Comparison of ENCODE assay signal across 24 cellular contexts in genomic region chr6:28766426-28766825, GRCh38.
"Had no signal": no experiment of that assay in that cellular context is flagged by ENCODE, and none has a peak within 500 bp of the region (broad histone marks: within the 10 kb centered on the region; RNA-seq: fewer than 3 reads in every experiment).

No MANE protein-coding gene starts in this region.

- DNase-seq: activated CD4-positive, alpha-beta T cell treated with anti-CD3 and anti-CD28 coated beads, Interleukin-2, amount 10 ng/mL, durations not matched to agents 7 days and 5 days; activated CD4-positive, CD25-positive, alpha-beta regulatory T cell treated with anti-CD3 and anti-CD28 coated beads, Interleukin-2, amount 50 U/mL, for 72 hours; activated CD8-positive, alpha-beta T cell treated with anti-CD3 and anti-CD28 coated beads, Interleukin-2, amount 10 ng/mL, durations not matched to agents 7 days and 5 days; activated T-cell treated with anti-CD3 and anti-CD28 coated beads, Interleukin-2, amount 50 U/mL, for 1 hour; colonic mucosa; dorsolateral prefrontal cortex; effector memory CD8-positive, alpha-beta T cell; esophagus squamous epithelium; head of caudate nucleus; kidney; lower lobe of right lung; naive thymus-derived CD4-positive, alpha-beta T cell; posterior cingulate gyrus; right lobe of liver; small intestine; stimulated activated CD4-positive, alpha-beta T cell treated with anti-CD3 and anti-CD28 coated beads, Interleukin-15, amount 100 ng/mL, for 24 hours; stimulated activated naive B cell treated with anti-CD40 and anti-IgM and Interleukin-4, amounts not matched to agents 10 μg/mL and 1 μg/mL and 100 μg/mL, for 72 hours; trophoblast cell; uterus had no signal

- H3K4me3 Mint-ChIP-seq: activated CD4-positive, alpha-beta T cell treated with anti-CD3 and anti-CD28 coated beads, Interleukin-2, amount 10 ng/mL, durations not matched to agents 7 days and 5 days; activated CD8-positive, alpha-beta T cell treated with anti-CD3 and anti-CD28 coated beads, Interleukin-2, amount 10 ng/mL, durations not matched to agents 7 days and 5 days; activated T-helper 17 cell treated with anti-CD3 and anti-CD28 coated beads, Interleukin-2, amount 50 U/mL, for 72 hours; effector memory CD8-positive, alpha-beta T cell; neural progenitor cell; stimulated activated naive B cell treated with anti-CD40 and anti-IgM and Interleukin-4, amounts not matched to agents 10 μg/mL and 1 μg/mL and 100 μg/mL, for 72 hours had no signal

- H3K9ac ChIP-seq: neural progenitor cell had no signal

- H3K27ac ChIP-seq: colonic mucosa, dorsolateral prefrontal cortex, esophagus squamous epithelium, gastroesophageal sphincter, lower lobe of right lung, neural progenitor cell, right lobe of liver, uterus had no signal

- H3K27ac Mint-ChIP-seq: activated CD4-positive, alpha-beta T cell treated with anti-CD3 and anti-CD28 coated beads, Interleukin-2, amount 10 ng/mL, durations not matched to agents 7 days and 5 days; activated CD8-positive, alpha-beta T cell treated with anti-CD3 and anti-CD28 coated beads, Interleukin-2, amount 10 ng/mL, durations not matched to agents 7 days and 5 days; activated naive CD4-positive, alpha-beta T cell treated with anti-CD3 and anti-CD28 coated beads, Interleukin-2, amount 50 U/mL, for 72 hours; activated T-helper 17 cell treated with anti-CD3 and anti-CD28 coated beads, Interleukin-2, amount 50 U/mL, for 72 hours; effector memory CD8-positive, alpha-beta T cell; neural progenitor cell had no signal

- H3K4me1 Mint-ChIP-seq: activated CD4-positive, alpha-beta T cell treated with anti-CD3 and anti-CD28 coated beads, Interleukin-2, amount 10 ng/mL, durations not matched to agents 7 days and 5 days; activated T-helper 17 cell treated with anti-CD3 and anti-CD28 coated beads, Interleukin-2, amount 50 U/mL, for 72 hours; naive thymus-derived CD4-positive, alpha-beta T cell; stimulated activated naive B cell treated with anti-CD40 and anti-IgM and Interleukin-4, amounts not matched to agents 10 μg/mL and 1 μg/mL and 100 μg/mL, for 72 hours had no signal

- H3K36me3 ChIP-seq: colonic mucosa, esophagus squamous epithelium, gastroesophageal sphincter, lower lobe of right lung, neural progenitor cell, right lobe of liver, uterus had no signal

- H3K4me1 ChIP-seq: colonic mucosa, gastroesophageal sphincter, lower lobe of right lung, right lobe of liver, uterus had no signal

- H3K9me3 ChIP-seq: colonic mucosa, right lobe of liver, uterus had no signal

- ATAC-seq: activated CD8-positive, alpha-beta T cell treated with anti-CD3 and anti-CD28 coated beads, Interleukin-2, amount 10 ng/mL, durations not matched to agents 7 days and 5 days; activated naive CD4-positive, alpha-beta T cell treated with anti-CD3 and anti-CD28 coated beads, Interleukin-2, amount 50 U/mL, for 72 hours; activated T-helper 17 cell treated with anti-CD3 and anti-CD28 coated beads, Interleukin-2, amount 50 U/mL, for 72 hours; effector memory CD8-positive, alpha-beta T cell; gastroesophageal sphincter; left lobe of liver; lower lobe of right lung; naive thymus-derived CD4-positive, alpha-beta T cell; right lobe of liver; stimulated activated naive B cell treated with anti-CD40 and anti-IgM and Interleukin-4, amounts not matched to agents 10 μg/mL and 1 μg/mL and 100 μg/mL, for 72 hours had no signal

- H3K4me3 ChIP-seq: colonic mucosa, dorsolateral prefrontal cortex, esophagus squamous epithelium, gastroesophageal sphincter, lower lobe of right lung, right lobe of liver, uterus had no signal
